ENCODE assay signal across 1 cellular context in the genomic region with DNA sequence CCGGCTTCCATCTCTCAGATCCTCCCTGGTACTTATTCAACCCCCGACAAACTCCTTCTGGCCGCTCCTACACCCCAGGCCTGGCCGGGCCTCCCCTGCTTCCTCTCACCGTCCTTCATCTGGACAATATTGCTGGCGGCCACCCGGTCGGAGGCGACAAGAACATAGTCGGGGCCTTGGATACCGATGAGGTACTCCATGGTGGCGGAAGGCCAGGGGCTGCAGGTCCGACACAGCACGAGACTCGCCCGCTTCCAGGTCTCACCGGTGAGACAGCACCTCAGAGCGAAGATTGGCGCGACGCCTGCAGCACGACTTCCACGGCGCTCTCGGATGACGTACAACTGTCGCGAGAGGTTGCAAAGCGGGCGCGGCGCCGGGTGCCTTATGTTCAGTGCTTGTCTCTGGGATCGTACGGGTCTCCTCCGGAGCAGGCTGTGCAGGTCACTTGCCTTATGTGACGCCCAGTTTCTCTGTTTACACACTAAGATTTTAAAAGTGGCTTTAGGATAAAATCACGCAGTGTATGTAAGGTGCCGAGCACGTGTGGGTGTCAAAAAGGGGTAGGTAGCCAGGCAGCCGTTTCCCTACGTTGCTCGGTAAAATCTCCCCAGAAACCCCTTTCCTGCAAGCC.
A peak's percentile ranks its signal among the peaks of the same experiment; 100 is the strongest.
TF ChIP-seq lines count a peak whose summit lies in the region.

PSMB2 (minus strand) TSS at position 294 of the 634 bp plus-strand sequence; CDS start at position 200, 94 bp downstream.

TF ChIP-seq in K562, 482 proteins besides CTCF, POLR2A, EP300 and RAD21 (continued from another document and continues in another):
- TF ChIP-seq RNF219 (CRISPR knock-in tag; IDR thresholded peaks at IDR 0.05) (no peak), ADNP (tag; IDR thresholded peaks at IDR 0.05) (no peak), SRF (CRISPR knock-in tag; IDR thresholded peaks at IDR 0.05) (peak in 1 of 2 experiments; percentile 60; a peak in 1 of 4 replicates), ZNF232 (CRISPR knock-in tag; IDR thresholded peaks at IDR 0.05) (peak; percentile 81; the same call in 1 of the 2 replicates), JUN (IDR thresholded peaks at IDR 0.05; ENCODE audit: borderline replicate concordance, low read depth, low read length) (peak; percentile 47; the same call in 1 of the 2 replicates), JUN (CRISPR knock-in tag; IDR thresholded peaks at IDR 0.05; ENCODE audit: borderline replicate concordance) (no peak), HMGXB4 (CRISPR knock-in tag; IDR thresholded peaks at IDR 0.05) (peak; percentile 37; the same call in 1 of the 2 replicates), MYNN (IDR thresholded peaks at IDR 0.05) (peak; percentile 39; the same call in 1 of the 2 replicates), MYNN (CRISPR knock-in tag; IDR thresholded peaks at IDR 0.05) (no peak), KLF6 (CRISPR knock-in tag; IDR thresholded peaks at IDR 0.05; ENCODE audit: borderline replicate concordance) (0 out of 2 replicates have a peak, but pooled peaks have one; percentile 48), NR2C1 (IDR thresholded peaks at IDR 0.05) (no peak), NR2C1 (tag; IDR thresholded peaks at IDR 0.05) (peak; percentile 59; the same call in 1 of the 2 replicates), ZNF77 (CRISPR knock-in tag; IDR thresholded peaks at IDR 0.05) (no peak), PHF8 (IDR thresholded peaks at IDR 0.05; ENCODE audit: borderline replicate concordance, low read length) (peak; percentile 89), CHD1 (IDR thresholded peaks at IDR 0.05; ENCODE audit: low read length) (peak; percentile 1), STAT5A (IDR thresholded peaks at IDR 0.05; ENCODE audit: borderline replicate concordance, low read length) (0 out of 2 replicates have a peak, but pooled peaks have one; percentile 47), ZNF175 (CRISPR knock-in tag; IDR thresholded peaks at IDR 0.05; ENCODE audit: low read depth) (peak; percentile 66), MCM2 (IDR thresholded peaks at IDR 0.05; ENCODE audit: low read depth) (no peak), TAF15 (IDR thresholded peaks at IDR 0.05; ENCODE audit: low read depth, low read length) (no peak), NFATC3 (IDR thresholded peaks at IDR 0.05) (no peak), KLF13 (tag; IDR thresholded peaks at IDR 0.05; ENCODE audit: borderline replicate concordance, low read depth) (no peak), XRCC3 (IDR thresholded peaks at IDR 0.05) (no peak), HIVEP1 (CRISPR knock-in tag; IDR thresholded peaks at IDR 0.05) (no peak), HDAC3 (IDR thresholded peaks at IDR 0.05; ENCODE audit: borderline replicate concordance, partially characterized antibody) (no peak), SOX6 (IDR thresholded peaks at IDR 0.05) (peak; percentile 40; the same call in 1 of the 2 replicates), MECOM (CRISPR knock-in tag; IDR thresholded peaks at IDR 0.05) (0 out of 2 replicates have a peak, but pooled peaks have one; percentile 12), ATF6 (CRISPR knock-in tag; IDR thresholded peaks at IDR 0.05) (no peak), POLR2AphosphoS5 (IDR thresholded peaks at IDR 0.05; ENCODE audit: control insufficient read depth, insufficient read depth, low read depth, low read length) (peak; percentile 90; the same call in 1 of the 2 replicates), CEBPG (CRISPR knock-in tag; IDR thresholded peaks at IDR 0.05) (no peak), CEBPG (tag; conservative IDR thresholded peaks at IDR 0.05 in 1 of 2, IDR thresholded peaks at IDR 0.05 in 1 of 2) (no peak), MEF2A (IDR thresholded peaks at IDR 0.05; ENCODE audit: control insufficient read depth, low read depth, low read length) (0 out of 2 replicates have a peak, but pooled peaks have one; percentile 10), CHD4 (IDR thresholded peaks at IDR 0.05; ENCODE audit: insufficient read depth, insufficient replicate concordance, low read depth, low read length, poor library complexity, severe bottlenecking) (no peak), CREB1 (IDR thresholded peaks at IDR 0.05) (peak; percentile 99), CREB1 (CRISPR knock-in tag; IDR thresholded peaks at IDR 0.05) (peak; percentile 99), ELF2 (CRISPR knock-in tag; IDR thresholded peaks at IDR 0.05) (no peak), CREB3L1 (IDR thresholded peaks at IDR 0.05; ENCODE audit: borderline replicate concordance, low read depth) (peak; percentile 89; the same call in 1 of the 2 replicates), CREB3 (tag; conservative IDR thresholded peaks at IDR 0.05; ENCODE audit: low read depth) (no peak), MAZ (CRISPR knock-in tag; conservative IDR thresholded peaks at IDR 0.05 in 1 of 2, IDR thresholded peaks at IDR 0.05 in 1 of 2) (0 out of 4 replicates have a peak, but pooled peaks have one; percentile 38 to 64), ZNF134 (CRISPR knock-in tag; conservative IDR thresholded peaks at IDR 0.05) (no peak), BMI1 (IDR thresholded peaks at IDR 0.05; ENCODE audit: low read length) (no peak), NFE2 (IDR thresholded peaks at IDR 0.05; ENCODE audit: low read depth) (peak; percentile 64; the same call in 1 of the 2 replicates), HNRNPLL (IDR thresholded peaks at IDR 0.05; ENCODE audit: low read depth, low read length, poor library complexity, severe bottlenecking) (peak; percentile 70), RBFOX2 (IDR thresholded peaks at IDR 0.05; ENCODE audit: low read depth, low read length) (peak; percentile 98), NCOR1 (IDR thresholded peaks at IDR 0.05) (peak; percentile 23; the same call in 1 of the 2 replicates), ILF3 (IDR thresholded peaks at IDR 0.05; ENCODE audit: borderline replicate concordance) (no peak), RBM34 (IDR thresholded peaks at IDR 0.05; ENCODE audit: borderline replicate concordance, insufficient read depth, low read length) (no peak), HLTF (IDR thresholded peaks at IDR 0.05) (no peak), ZNF354B (CRISPR knock-in tag; IDR thresholded peaks at IDR 0.05) (no peak)
- TF ChIP-seq, protein P1, sequence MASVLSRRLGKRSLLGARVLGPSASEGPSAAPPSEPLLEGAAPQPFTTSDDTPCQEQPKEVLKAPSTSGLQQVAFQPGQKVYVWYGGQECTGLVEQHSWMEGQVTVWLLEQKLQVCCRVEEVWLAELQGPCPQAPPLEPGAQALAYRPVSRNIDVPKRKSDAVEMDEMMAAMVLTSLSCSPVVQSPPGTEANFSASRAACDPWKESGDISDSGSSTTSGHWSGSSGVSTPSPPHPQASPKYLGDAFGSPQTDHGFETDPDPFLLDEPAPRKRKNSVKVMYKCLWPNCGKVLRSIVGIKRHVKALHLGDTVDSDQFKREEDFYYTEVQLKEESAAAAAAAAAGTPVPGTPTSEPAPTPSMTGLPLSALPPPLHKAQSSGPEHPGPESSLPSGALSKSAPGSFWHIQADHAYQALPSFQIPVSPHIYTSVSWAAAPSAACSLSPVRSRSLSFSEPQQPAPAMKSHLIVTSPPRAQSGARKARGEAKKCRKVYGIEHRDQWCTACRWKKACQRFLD (CRISPR knock-in tag; IDR thresholded peaks at IDR 0.05): peak; percentile 93; the same call in 1 of the 2 replicates
- TF ChIP-seq, protein P2, sequence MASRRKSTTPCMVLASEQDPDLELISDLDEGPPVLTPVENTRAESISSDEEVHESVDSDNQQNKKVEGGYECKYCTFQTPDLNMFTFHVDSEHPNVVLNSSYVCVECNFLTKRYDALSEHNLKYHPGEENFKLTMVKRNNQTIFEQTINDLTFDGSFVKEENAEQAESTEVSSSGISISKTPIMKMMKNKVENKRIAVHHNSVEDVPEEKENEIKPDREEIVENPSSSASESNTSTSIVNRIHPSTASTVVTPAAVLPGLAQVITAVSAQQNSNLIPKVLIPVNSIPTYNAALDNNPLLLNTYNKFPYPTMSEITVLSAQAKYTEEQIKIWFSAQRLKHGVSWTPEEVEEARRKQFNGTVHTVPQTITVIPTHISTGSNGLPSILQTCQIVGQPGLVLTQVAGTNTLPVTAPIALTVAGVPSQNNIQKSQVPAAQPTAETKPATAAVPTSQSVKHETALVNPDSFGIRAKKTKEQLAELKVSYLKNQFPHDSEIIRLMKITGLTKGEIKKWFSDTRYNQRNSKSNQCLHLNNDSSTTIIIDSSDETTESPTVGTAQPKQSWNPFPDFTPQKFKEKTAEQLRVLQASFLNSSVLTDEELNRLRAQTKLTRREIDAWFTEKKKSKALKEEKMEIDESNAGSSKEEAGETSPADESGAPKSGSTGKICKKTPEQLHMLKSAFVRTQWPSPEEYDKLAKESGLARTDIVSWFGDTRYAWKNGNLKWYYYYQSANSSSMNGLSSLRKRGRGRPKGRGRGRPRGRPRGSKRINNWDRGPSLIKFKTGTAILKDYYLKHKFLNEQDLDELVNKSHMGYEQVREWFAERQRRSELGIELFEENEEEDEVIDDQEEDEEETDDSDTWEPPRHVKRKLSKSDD (conservative IDR thresholded peaks at IDR 0.05; ENCODE audit: low read length): no peak; the same call in 1 of the 2 replicates
- TF ChIP-seq, protein P3, sequence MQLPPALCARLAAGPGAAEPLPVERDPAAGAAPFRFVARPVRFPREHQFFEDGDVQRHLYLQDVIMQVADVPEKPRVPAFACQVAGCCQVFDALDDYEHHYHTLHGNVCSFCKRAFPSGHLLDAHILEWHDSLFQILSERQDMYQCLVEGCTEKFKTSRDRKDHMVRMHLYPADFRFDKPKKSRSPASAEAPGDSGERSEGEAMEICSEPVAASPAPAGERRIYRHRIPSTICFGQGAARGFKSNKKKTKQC (CRISPR knock-in tag; IDR thresholded peaks at IDR 0.05): no peak
